ENCODE assay signal across 23 cellular contexts in genomic region chr3:159823763-159824162, GRCh38. TPM values are rescaled to one million over a fixed set of nuclear protein-coding genes. Genes with fewer than 3 reads are reported as not detected.
DNase-seq lines count a peak whose midpoint lies in the region; ATAC-seq, FAIRE-seq and TF ChIP-seq lines count a peak whose summit lies in the region.
"Had no signal": no experiment of that assay in that cellular context is flagged by ENCODE, and none has a peak within 500 bp of the region (broad histone marks: within the 10 kb centered on the region; RNA-seq: fewer than 3 reads in every experiment).

No MANE protein-coding gene starts in this region.

- H3K27me3 Mint-ChIP-seq in HFFc6 (ENCODE audit: insufficient read depth) (no peaks in the 10 kb centered on the region; the same call in 1 of the 2 replicates), mesothelial cell of epicardium (ENCODE audit: low read depth) (no peaks in the 10 kb centered on the region)

- BruUV-seq in mammary epithelial cell (replicated peaks; lab: Mats Ljungman, UMichigan): no TSS peak

- H3K36me3 Mint-ChIP-seq in HFFc6 (ENCODE audit: low read depth) (peaks cover 12% of the 10 kb centered on the region), mesothelial cell of epicardium (no peaks in the 10 kb centered on the region)
- H3K36me3 Mint-ChIP-seq: CD4-positive, CD25-positive, alpha-beta regulatory T cell; memory B cell; naive thymus-derived CD8-positive, alpha-beta T cell had no signal

- no peaks in the 10 kb centered on the region for H4K20me1 ChIP-seq in mammary epithelial cell (ENCODE audit: insufficient read depth, low read length)

- 95% methylated on average over 4 of the region's 4 CpGs for WGBS in mammary epithelial cell (ENCODE audit: low coverage, missing lambda C conversion rate)
- WGBS in transverse colon (ENCODE audit: low coverage in 1 of 2), 2 donors: 78 to 79% methylated on average over 4 of the region's 4 CpGs

- intact Hi-C loops in mammary epithelial cell (cut with micrococcal nuclease) (loop anchor here (5.0 kb wide), 2 partner anchors 164 to 561 kb away; partner anchors contain the start of gene IL12A), transverse colon (cut with DNase I; ENCODE audit: low total_unique reads) (no loop called here), kidney (cut with DNase I) (no loop called here)

- H3K4me1 Mint-ChIP-seq in HFFc6 (ENCODE audit: low read depth) (peaks cover 83% of the 10 kb centered on the region), mesothelial cell of epicardium (peaks cover 54% of the 10 kb centered on the region)
- H3K4me1 Mint-ChIP-seq: activated CD4-positive, alpha-beta T cell treated with anti-CD3 and anti-CD28 coated beads, Interleukin-2, amount 10 ng/mL, durations not matched to agents 24 days and 14 days; endodermal cell had no signal

- TF ChIP-seq POLR2A in transverse colon (IDR thresholded peaks at IDR 0.05): no peak

- peak overlapping the region; percentile 43 for H3K4me2 ChIP-seq in mammary epithelial cell (ENCODE audit: insufficient read depth, low read depth, low read length)

- H3K9me3 Mint-ChIP-seq in HFFc6 (no peaks in the 10 kb centered on the region), mesothelial cell of epicardium (no peaks in the 10 kb centered on the region)
- H3K9me3 Mint-ChIP-seq: activated CD4-positive, alpha-beta T cell treated with anti-CD3 and anti-CD28 coated beads, Interleukin-2, amount 10 ng/mL, durations not matched to agents 24 days and 14 days; activated naive CD4-positive, alpha-beta T cell treated with anti-CD3 and anti-CD28 coated beads for 36 hours; activated T-cell treated with anti-CD3 and anti-CD28 coated beads, Interleukin-2, amount 50 U/mL, for 72 hours; CD4-positive, CD25-positive, alpha-beta regulatory T cell; endodermal cell; memory B cell; naive thymus-derived CD8-positive, alpha-beta T cell; stimulated activated naive CD8-positive, alpha-beta T cell treated with anti-CD3 and anti-CD28 coated beads, Interleukin-15, Interleukin-2, amounts not matched to agents 100 ng/mL and 50 ng/mL, for 24 hours had no signal

- in situ Hi-C loops in mammary epithelial cell (cut with MboI; ENCODE audit: low sequenced_read_pairs in 2 of 2) (loop anchor here (10.0 to 25.0 kb wide), 3 partner anchors 61 to 561 kb away; no protein-coding TSS in a partner anchor), transverse colon (cut with MboI; ENCODE audit: low pct_ligation_motif_present in 1 of 4, low pct_unique_long_range_greater_than_20kb in 1 of 4, low sequenced_read_pairs in 3 of 4) (loop anchor here (10.0 to 25.0 kb wide), 3 partner anchors 181 to 986 kb away; no protein-coding TSS in a partner anchor)

- CTCF ChIA-PET in mammary epithelial cell (lab: Charles Lee; ENCODE audit: low non-redundant PET): interaction anchor here (0.9 kb wide), 1 partner anchor 19 kb away, joined by 3 read pairs; no protein-coding TSS in a partner anchor

- no peak overlapping the region for H3K9ac ChIP-seq in mammary epithelial cell (ENCODE audit: insufficient read depth, low read length)
- H3K9ac ChIP-seq in kidney (ENCODE audit: low read length in 2 of 2): no peak overlapping the region

- peaks cover 67% of the 10 kb centered on the region for H3K79me2 ChIP-seq in mammary epithelial cell (ENCODE audit: insufficient read depth, low read length)

- dilution Hi-C loops in mammary epithelial cell (cut with HindIII; ENCODE audit: low sequenced_read_pairs): loop anchor here (10.0 kb wide), 1 partner anchor 51 kb away; no protein-coding TSS in a partner anchor

- H3K27ac Mint-ChIP-seq in HFFc6 (peak overlapping the region; percentile 76), mesothelial cell of epicardium (peak overlapping the region; percentile 83)
- H3K27ac Mint-ChIP-seq: activated CD4-positive, alpha-beta T cell treated with anti-CD3 and anti-CD28 coated beads, Interleukin-2, amount 10 ng/mL, durations not matched to agents 24 days and 14 days; activated naive CD4-positive, alpha-beta T cell treated with anti-CD3 and anti-CD28 coated beads for 36 hours; activated T-cell treated with anti-CD3 and anti-CD28 coated beads, Interleukin-2, amount 50 U/mL, for 72 hours; CD4-positive, CD25-positive, alpha-beta regulatory T cell; endodermal cell; memory B cell; naive thymus-derived CD8-positive, alpha-beta T cell; stimulated activated naive CD8-positive, alpha-beta T cell treated with anti-CD3 and anti-CD28 coated beads, Interleukin-15, Interleukin-2, amounts not matched to agents 100 ng/mL and 50 ng/mL, for 24 hours had no signal

- H3K4me3 ChIP-seq in mammary epithelial cell (replicated peaks in 1 of 3; ENCODE audit: insufficient read depth in 1 of 3, low read depth in 2 of 3, low read length in 3 of 3) (no peak overlapping the region), transverse colon (no peak overlapping the region), kidney (ENCODE audit: low read length in 2 of 2) (no peak overlapping the region)
- H3K4me3 ChIP-seq: cardiac muscle cell, tibial nerve had no signal

- no peak for ATAC-seq in HG02885 (IDR thresholded peaks at IDR 0.05; ENCODE audit: poor library complexity, unreplicated experiment)
- ATAC-seq: activated T-cell treated with anti-CD3 and anti-CD28 coated beads, Interleukin-2, amount 50 U/mL, for 72 hours; naive thymus-derived CD8-positive, alpha-beta T cell had no signal

- no peak for TF ChIP-seq EP300 in transverse colon (IDR thresholded peaks at IDR 0.05; ENCODE audit: low read depth)

- DNase-seq in HFFc6 (no peak), mammary epithelial cell (no peak), mesothelial cell of epicardium (ENCODE audit: low spot score in 2 of 2, unreplicated experiment in 2 of 2) (no peak), transverse colon (no peak), NCI-H446 treated with DMSO at 0.1 percent for 48 hours (lab: John Stamatoyannopoulos, UW) (no peak), kidney (no peak)
- DNase-seq: activated CD4-positive, alpha-beta T cell treated with anti-CD3 and anti-CD28 coated beads, Interleukin-2, amount 10 ng/mL, durations not matched to agents 24 days and 14 days; activated naive CD4-positive, alpha-beta T cell treated with anti-CD3 and anti-CD28 coated beads for 36 hours; activated T-cell treated with anti-CD3 and anti-CD28 coated beads, Interleukin-2, amount 50 U/mL, for 72 hours; CD4-positive, CD25-positive, alpha-beta regulatory T cell; cortex of kidney; endodermal cell; KG1; naive thymus-derived CD8-positive, alpha-beta T cell; NCI-H146; NCI-H524 treated with DMSO at 0.1 percent for 48 hours; occipital lobe had no signal

- TF ChIP-seq CTCF in HFFc6 (IDR thresholded peaks at IDR 0.05): no peak
- no peak for TF ChIP-seq CTCF in mammary epithelial cell (conservative IDR thresholded peaks at IDR 0.05 in 1 of 2, IDR thresholded peaks at IDR 0.05 in 1 of 2; ENCODE audit: extremely low read depth in 1 of 2, insufficient read depth in 1 of 2, low read depth in 1 of 2, low read length in 2 of 2)
- TF ChIP-seq CTCF in mesothelial cell of epicardium (IDR thresholded peaks at IDR 0.05; ENCODE audit: unreplicated experiment): no peak
- TF ChIP-seq CTCF in transverse colon (IDR thresholded peaks at IDR 0.05): no peak
- no peak for TF ChIP-seq CTCF in kidney (IDR thresholded peaks at IDR 0.05; ENCODE audit: borderline replicate concordance, extremely low read depth, insufficient read depth)

- peaks cover 54% of the 10 kb centered on the region for H3K4me1 ChIP-seq in mammary epithelial cell (ENCODE audit: insufficient read depth, low read length)
- peaks cover 0 to 35% (median 22%) of the 10 kb centered on the region in 4 donors for H3K4me1 ChIP-seq in transverse colon
- peaks cover 3 to 4% of the 10 kb centered on the region in 2 donors for H3K4me1 ChIP-seq in kidney (ENCODE audit: control insufficient read depth in 1 of 2, insufficient read depth in 1 of 2, low read depth in 1 of 2, low read length in 2 of 2)

- no peaks in the 10 kb centered on the region for H3K27me3 ChIP-seq in mammary epithelial cell (ENCODE audit: insufficient read depth, low read length)
- H3K27me3 ChIP-seq in transverse colon: no peaks in the 10 kb centered on the region
- H3K27me3 ChIP-seq: cardiac muscle cell, tibial nerve had no signal

- H2AFZ ChIP-seq in mammary epithelial cell (ENCODE audit: low read depth, low read length): no peak overlapping the region

- H3K4me3 Mint-ChIP-seq in HFFc6 (peak overlapping the region; percentile 29; the same call in 1 of the 2 replicates), mesothelial cell of epicardium (no peak overlapping the region)
- H3K4me3 Mint-ChIP-seq: activated CD4-positive, alpha-beta T cell treated with anti-CD3 and anti-CD28 coated beads, Interleukin-2, amount 10 ng/mL, durations not matched to agents 24 days and 14 days; activated naive CD4-positive, alpha-beta T cell treated with anti-CD3 and anti-CD28 coated beads for 36 hours; activated T-cell treated with anti-CD3 and anti-CD28 coated beads, Interleukin-2, amount 50 U/mL, for 72 hours; CD4-positive, CD25-positive, alpha-beta regulatory T cell; endodermal cell; memory B cell; naive thymus-derived CD8-positive, alpha-beta T cell; stimulated activated naive CD8-positive, alpha-beta T cell treated with anti-CD3 and anti-CD28 coated beads, Interleukin-15, Interleukin-2, amounts not matched to agents 100 ng/mL and 50 ng/mL, for 24 hours had no signal

- no peaks in the 10 kb centered on the region for H3K36me3 ChIP-seq in mammary epithelial cell (ENCODE audit: insufficient read depth, low read length)
- no peaks in the 10 kb centered on the region for H3K36me3 ChIP-seq in transverse colon
- H3K36me3 ChIP-seq in kidney (ENCODE audit: control insufficient read depth in 1 of 2, insufficient read depth in 2 of 2, low read length in 2 of 2): no peaks in the 10 kb centered on the region
- H3K36me3 ChIP-seq: cardiac muscle cell, tibial nerve had no signal

- peak overlapping the region; percentile 64 for H3K27ac ChIP-seq in mammary epithelial cell (ENCODE audit: insufficient read depth, low read depth, low read length)
- peak overlapping the region; percentile 38 to 65 (median 64) for H3K27ac ChIP-seq in transverse colon
- no peak overlapping the region for H3K27ac ChIP-seq in kidney (ENCODE audit: low read depth in 2 of 2, low read length in 2 of 2)
- H3K27ac ChIP-seq: cardiac muscle cell, tibial nerve, VCaP had no signal

- H3K9me3 ChIP-seq in mammary epithelial cell (replicated peaks; ENCODE audit: insufficient read depth, low read length) (no peaks in the 10 kb centered on the region), transverse colon (no peaks in the 10 kb centered on the region), kidney (ENCODE audit: control insufficient read depth in 1 of 2, low read length in 2 of 2) (no peaks in the 10 kb centered on the region)
- H3K9me3 ChIP-seq: tibial nerve had no signal

- FAIRE-seq in kidney (lab: Jason Lieb, UNC): no peak

RNA-seq across cellular contexts. Expression of gene SCHIP1, which starts 15.9 kb away (rescaled TPM):
- 1 to 10 TPM; 1.1 to 8.1 (median 2.2) TPM for total RNA-seq in HFFc6 (2021; fragmentation: NEBNext Ultra II Directional; extraction: Animal tissue kit (Norgen Biotek cat#: 25700))
- total RNA-seq in mammary epithelial cell (1 to 10 TPM; 5.4 to 8.5 TPM), mesothelial cell of epicardium (9.2 to 10.6 TPM (median 9.8 TPM) in 3 replicates), transverse colon (1 to 10 TPM in 2 of 4 donors, under 1 TPM in 2; 0.20 to 7.5 (median 2.5) TPM), kidney (4.9 TPM)
- polyA plus RNA-seq in mammary epithelial cell (5.7 TPM), kidney (ENCODE audit: insufficient read depth, low read depth, low replicate concordance) (9.4 TPM)
- polyA minus RNA-seq in mammary epithelial cell: 1.2 TPM
- total RNA-seq: activated CD4-positive, alpha-beta T cell treated with anti-CD3 and anti-CD28 coated beads, Interleukin-2, amount 10 ng/mL, durations not matched to agents 24 days and 14 days; activated naive CD4-positive, alpha-beta T cell treated with anti-CD3 and anti-CD28 coated beads for 36 hours; activated T-cell treated with anti-CD3 and anti-CD28 coated beads, Interleukin-2, amount 50 U/mL, for 72 hours; CD4-positive, CD25-positive, alpha-beta regulatory T cell; naive thymus-derived CD8-positive, alpha-beta T cell had no signal
- polyA plus RNA-seq: CD4-positive, CD25-positive, alpha-beta regulatory T cell; naive thymus-derived CD8-positive, alpha-beta T cell had no signal

Comparison
In these comparisons a context has a peak if more than half of its experiments do, and no peak if none do; other contexts are left out.
1. H3K27ac ChIP-seq: peak in mammary epithelial cell (single experiment) and transverse colon (4 of 4); none in kidney (0 of 2).